In the genomic region with DNA sequence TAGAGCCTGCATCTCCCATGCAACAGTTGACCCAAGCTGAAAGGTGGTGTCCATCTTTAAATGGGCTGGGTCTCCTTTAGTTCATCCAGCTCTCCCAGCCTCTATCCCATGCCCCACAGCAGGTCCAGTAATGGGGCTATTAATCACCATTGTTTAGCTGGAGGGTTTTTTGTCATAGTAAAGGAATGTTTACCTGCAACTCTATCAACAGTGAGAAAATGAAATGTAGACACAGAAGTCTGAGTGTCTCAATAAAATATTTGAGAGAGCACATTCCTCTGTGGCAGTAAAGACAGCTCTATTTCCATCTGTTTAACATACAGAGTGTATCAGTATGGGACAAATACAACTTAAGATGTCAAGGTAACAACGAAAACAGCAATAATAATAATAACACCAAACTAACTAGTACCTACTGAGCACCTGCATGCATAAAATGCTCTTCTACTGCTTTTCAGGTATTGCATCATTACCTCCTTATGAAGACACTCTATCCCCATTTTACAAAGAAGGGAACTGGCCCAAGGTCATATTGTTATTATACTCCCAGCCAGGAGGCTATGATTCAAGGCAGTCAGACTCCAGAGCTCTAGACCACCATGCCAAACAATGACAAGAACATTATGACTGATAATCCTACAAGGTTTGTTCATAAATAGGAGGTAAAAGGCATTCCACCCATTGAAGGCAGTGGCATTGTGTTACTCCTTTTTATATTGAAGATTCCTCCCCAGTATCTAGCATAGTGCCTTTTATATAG, we compare ENCODE assay signal across 3 cellular contexts.
TF ChIP-seq lines count a peak whose summit lies in the region.

No MANE protein-coding gene starts in this region.

TF ChIP-seq in A549, 52 proteins besides CTCF, POLR2A, EP300 and RAD21:
- TF ChIP-seq CHD4 (IDR thresholded peaks at IDR 0.05; ENCODE audit: borderline replicate concordance): no peak
- no peak for TF ChIP-seq TP53 (CRISPR knock-in tag; IDR thresholded peaks at IDR 0.05)
- TF ChIP-seq, protein P1, sequence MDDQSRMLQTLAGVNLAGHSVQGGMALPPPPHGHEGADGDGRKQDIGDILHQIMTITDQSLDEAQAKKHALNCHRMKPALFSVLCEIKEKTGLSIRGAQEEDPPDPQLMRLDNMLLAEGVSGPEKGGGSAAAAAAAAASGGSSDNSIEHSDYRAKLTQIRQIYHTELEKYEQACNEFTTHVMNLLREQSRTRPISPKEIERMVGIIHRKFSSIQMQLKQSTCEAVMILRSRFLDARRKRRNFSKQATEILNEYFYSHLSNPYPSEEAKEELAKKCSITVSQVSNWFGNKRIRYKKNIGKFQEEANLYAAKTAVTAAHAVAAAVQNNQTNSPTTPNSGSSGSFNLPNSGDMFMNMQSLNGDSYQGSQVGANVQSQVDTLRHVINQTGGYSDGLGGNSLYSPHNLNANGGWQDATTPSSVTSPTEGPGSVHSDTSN (IDR thresholded peaks at IDR 0.05): no peak
- no peak for TF ChIP-seq SMC3 (IDR thresholded peaks at IDR 0.05)
- no peak for TF ChIP-seq KDM5A (IDR thresholded peaks at IDR 0.05)
- peak; percentile 61; the same call in 1 of the 2 replicates for TF ChIP-seq GATA3 (IDR thresholded peaks at IDR 0.05; ENCODE audit: borderline replicate concordance)
- TF ChIP-seq CEBPB (IDR thresholded peaks at IDR 0.05): peak in 1 of 2 experiments; percentile 54; a peak in 1 of 4 replicates
- no peak for TF ChIP-seq HEYL (CRISPR knock-in tag; IDR thresholded peaks at IDR 0.05)
TF ChIP-seq in A549: peak in this region for 2.

TF ChIP-seq in IMR-90, 13 proteins besides CTCF, POLR2A, EP300 and RAD21:
- TF ChIP-seq NFE2L2 (IDR thresholded peaks at IDR 0.05; ENCODE audit: low read depth, low read length) (no peak), CEBPB (IDR thresholded peaks at IDR 0.05; ENCODE audit: low read depth, low read length) (peak; percentile 37; the same call in 1 of the 2 replicates), CHD1 (IDR thresholded peaks at IDR 0.05; ENCODE audit: low read depth, low read length) (no peak), BHLHE40 (IDR thresholded peaks at IDR 0.05; ENCODE audit: low read depth, low read length) (no peak)

TF ChIP-seq in K562, 482 proteins besides CTCF, POLR2A, EP300 and RAD21:
- no peak for TF ChIP-seq MECOM (CRISPR knock-in tag; IDR thresholded peaks at IDR 0.05)
- TF ChIP-seq CEBPB (tag; IDR thresholded peaks at IDR 0.05): peak; percentile 24; the same call in 1 of the 2 replicates
- no peak for TF ChIP-seq CEBPG (CRISPR knock-in tag; IDR thresholded peaks at IDR 0.05)
- peak; percentile 13 to 60; a peak in 2 of 4 replicates for TF ChIP-seq CEBPG (tag; conservative IDR thresholded peaks at IDR 0.05 in 1 of 2, IDR thresholded peaks at IDR 0.05 in 1 of 2)
- TF ChIP-seq, protein P2, sequence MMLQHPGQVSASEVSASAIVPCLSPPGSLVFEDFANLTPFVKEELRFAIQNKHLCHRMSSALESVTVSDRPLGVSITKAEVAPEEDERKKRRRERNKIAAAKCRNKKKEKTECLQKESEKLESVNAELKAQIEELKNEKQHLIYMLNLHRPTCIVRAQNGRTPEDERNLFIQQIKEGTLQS (IDR thresholded peaks at IDR 0.05): 0 out of 2 replicates have a peak, but pooled peaks have one; percentile 35
- TF ChIP-seq, protein P2 (CRISPR knock-in tag; conservative IDR thresholded peaks at IDR 0.05): no peak
